Comparison of ENCODE assay signal across 28 cellular contexts in the genomic region with DNA sequence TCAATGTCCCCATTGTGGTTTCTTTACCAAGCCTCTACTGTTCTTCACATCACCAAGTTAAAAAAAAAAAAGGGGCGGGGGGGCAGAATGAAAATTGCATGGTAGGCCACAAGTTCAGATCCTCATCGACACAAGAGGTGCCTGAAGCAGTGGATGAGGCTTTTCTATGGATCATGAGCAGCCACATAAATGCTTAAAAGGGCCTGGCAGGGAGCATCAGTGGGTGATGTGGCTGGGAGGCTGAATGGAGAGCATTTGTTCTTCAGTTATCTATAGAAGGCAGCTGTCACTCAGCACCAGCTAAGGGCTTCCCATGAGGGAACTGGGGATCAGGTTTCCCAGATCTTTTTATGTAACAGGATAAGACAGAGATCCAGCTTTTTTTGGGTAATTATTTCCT.
DNase-seq lines count a peak whose midpoint lies in the region; ATAC-seq and TF ChIP-seq lines count a peak whose summit lies in the region.
"Had no signal": no experiment of that assay in that cellular context is flagged by ENCODE, and none has a peak within 500 bp of the region (broad histone marks: within the 10 kb centered on the region; RNA-seq: fewer than 3 reads in every experiment).

No MANE protein-coding gene starts in this region.

- H3K36me3 Mint-ChIP-seq in neural crest cell (ENCODE audit: low read depth), result no peaks in the 10 kb centered on the region
- H3K36me3 Mint-ChIP-seq in activated CD4-positive, alpha-beta T cell treated with anti-CD3 and anti-CD28 coated beads, Interleukin-2, amount 10 ng/mL, durations not matched to agents 24 days and 14 days (ENCODE audit: low read depth), result no peaks in the 10 kb centered on the region
- H3K36me3 Mint-ChIP-seq: activated naive CD4-positive, alpha-beta T cell treated with anti-CD3 and anti-CD28 coated beads, Interleukin-2, amount 50 U/mL, for 72 hours had no signal

- H3K27me3 Mint-ChIP-seq in neural crest cell (ENCODE audit: low read depth), result no peaks in the 10 kb centered on the region
- no peaks in the 10 kb centered on the region for H3K27me3 Mint-ChIP-seq in activated CD4-positive, alpha-beta T cell treated with anti-CD3 and anti-CD28 coated beads, Interleukin-2, amount 10 ng/mL, durations not matched to agents 24 days and 14 days
- H3K27me3 Mint-ChIP-seq: CD4-positive, alpha-beta T cell had no signal

- ATAC-seq in esophagus mucosa, result no peak
- ATAC-seq: activated naive CD4-positive, alpha-beta T cell treated with anti-CD3 and anti-CD28 coated beads, Interleukin-2, amount 50 U/mL, for 72 hours; gastroesophageal sphincter; Panc1 had no signal

- H3K4me3 Mint-ChIP-seq in neural crest cell, result no peak overlapping the region
- H3K4me3 Mint-ChIP-seq in activated CD4-positive, alpha-beta T cell treated with anti-CD3 and anti-CD28 coated beads, Interleukin-2, amount 10 ng/mL, durations not matched to agents 24 days and 14 days, result no peak overlapping the region
- H3K4me3 Mint-ChIP-seq: CD4-positive, alpha-beta T cell had no signal

- intact Hi-C loops in activated CD4-positive, alpha-beta T cell treated with anti-CD3 and anti-CD28 coated beads, Interleukin-2, amount 10 ng/mL, durations not matched to agents 24 days and 14 days (cut with micrococcal nuclease), result no loop called here

- no peaks in the 10 kb centered on the region for H3K4me1 Mint-ChIP-seq in neural crest cell
- no peaks in the 10 kb centered on the region for H3K4me1 Mint-ChIP-seq in activated CD4-positive, alpha-beta T cell treated with anti-CD3 and anti-CD28 coated beads, Interleukin-2, amount 10 ng/mL, durations not matched to agents 24 days and 14 days

- peaks cover 3% of the 10 kb centered on the region for H3K9me3 Mint-ChIP-seq in neural crest cell
- no peaks in the 10 kb centered on the region for H3K9me3 Mint-ChIP-seq in activated CD4-positive, alpha-beta T cell treated with anti-CD3 and anti-CD28 coated beads, Interleukin-2, amount 10 ng/mL, durations not matched to agents 24 days and 14 days
- H3K9me3 Mint-ChIP-seq: activated naive CD4-positive, alpha-beta T cell treated with anti-CD3 and anti-CD28 coated beads, Interleukin-2, amount 50 U/mL, for 72 hours had no signal

- DNase-seq in DMS53 (lab: John Stamatoyannopoulos, UW) (peak; percentile 73), NCI-H1694 (lab: John Stamatoyannopoulos, UW) (peak; percentile 82), NCI-H69 (lab: John Stamatoyannopoulos, UW) (peak; percentile 21), neural crest cell (ENCODE audit: low read depth, low spot score) (no peak), activated gamma-delta T cell treated with Interleukin-2 at 50 U/mL for 16 hours (no peak)
- no peak for DNase-seq in activated CD4-positive, alpha-beta T cell treated with anti-CD3 and anti-CD28 coated beads, Interleukin-2, amount 10 ng/mL, durations not matched to agents 24 days and 14 days
- DNase-seq: activated CD4-positive, alpha-beta T cell treated with anti-CD3 and anti-CD28 coated beads for 48 hours; activated CD8-positive, alpha-beta memory T cell treated with anti-CD3 and anti-CD28 coated beads for 24 hours; activated T-cell treated with anti-CD3 and anti-CD28 coated beads for 4 hours; CD4-positive, alpha-beta T cell; DMS153; HCEC 1CT; hippocampal formation; KG1; MG63; NCI-H1105 treated with DMSO at 0.1 percent for 48 hours; NCI-H2081 treated with DMSO at 0.1 percent for 48 hours; NCI-H526; posterior cingulate gyrus; SHP77; stimulated activated CD4-positive, alpha-beta T cell treated with anti-CD3 and anti-CD28 coated beads, Interleukin-1b, Interleukin-23, amount 100 ng/mL, for 48 hours; stimulated activated naive CD4-positive, alpha-beta T cell treated with Interleukin-2 at 50 U/mL for 16 hours; testis had no signal

- no peak for TF ChIP-seq CTCF in neural crest cell (conservative IDR thresholded peaks at IDR 0.05)

- H3K27ac Mint-ChIP-seq in neural crest cell (ENCODE audit: unreplicated experiment), result peak overlapping the region; percentile 67
- no peak overlapping the region for H3K27ac Mint-ChIP-seq in activated CD4-positive, alpha-beta T cell treated with anti-CD3 and anti-CD28 coated beads, Interleukin-2, amount 10 ng/mL, durations not matched to agents 24 days and 14 days
- H3K27ac Mint-ChIP-seq: activated naive CD4-positive, alpha-beta T cell treated with anti-CD3 and anti-CD28 coated beads, Interleukin-2, amount 50 U/mL, for 72 hours; activated T-helper 2 cell treated with anti-CD3 and anti-CD28 coated beads, Interferon-gamma antibody, Interleukin-2, Interleukin-4, amounts not matched to agents 10 μg/mL and 5 μg/mL and 100 μg/mL, durations not matched to agents 14 hours and 24 hours and 36 hours; CD4-positive, alpha-beta T cell had no signal

Comparison
In these comparisons a context has a peak if more than half of its experiments do, and no peak if none do; other contexts are left out.
1. DNase-seq: peak in DMS53 (single experiment), NCI-H1694 (single experiment) and NCI-H69 (single experiment); none in neural crest cell (single experiment), activated CD4-positive, alpha-beta T cell treated with anti-CD3 and anti-CD28 coated beads, Interleukin-2, amount 10 ng/mL, durations not matched to agents 24 days and 14 days (single experiment) and activated gamma-delta T cell treated with Interleukin-2 at 50 U/mL for 16 hours (single experiment).